8 cellular contexts compared by ENCODE assay signal in the genomic region with DNA sequence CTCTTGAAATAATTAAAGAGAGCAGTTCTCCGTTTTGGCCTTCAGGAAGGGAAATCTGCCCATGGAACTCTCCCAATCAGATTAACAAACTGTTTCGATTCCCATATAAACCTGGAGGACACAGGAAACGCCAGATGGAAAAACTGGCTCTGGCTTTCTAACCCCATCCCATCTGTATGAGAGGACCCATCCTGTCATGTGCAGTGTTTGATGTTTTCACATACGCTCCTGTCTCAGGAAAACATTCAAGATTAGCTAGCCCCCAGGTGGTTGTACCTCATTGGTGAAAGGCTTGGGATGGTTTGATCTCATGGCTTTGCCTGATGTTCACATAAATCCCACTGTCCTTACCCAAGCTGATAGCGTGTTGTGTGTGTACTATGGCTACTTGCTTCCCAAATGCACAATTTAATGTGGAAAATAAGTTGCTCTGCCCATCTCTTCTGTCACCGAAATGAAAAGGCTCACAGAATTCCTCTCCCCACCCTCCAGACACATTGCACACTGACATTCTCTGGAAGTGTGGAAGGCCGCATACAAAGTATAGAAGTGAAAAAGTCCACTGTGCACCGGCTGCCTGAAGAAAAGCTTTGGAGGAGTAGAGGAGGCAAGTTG. TPM values are rescaled to one million over a fixed set of nuclear protein-coding genes. Genes with fewer than 3 reads are reported as not detected.
DNase-seq lines count a peak whose midpoint lies in the region; ATAC-seq and TF ChIP-seq lines count a peak whose summit lies in the region.

No MANE protein-coding gene starts in this region.

- H3K4me2 ChIP-seq in Karpas-422 (ENCODE audit: low read depth, low read length, poor library complexity, severe bottlenecking), result no peak overlapping the region

- H3K9me2 ChIP-seq in Karpas-422 (replicated peaks; ENCODE audit: insufficient read depth, low read length), result no peaks in the 10 kb centered on the region

- H3K27ac ChIP-seq in Karpas-422 (ENCODE audit: low read length) (no peak overlapping the region), muscle layer of duodenum (ENCODE audit: low read length) (peak overlapping the region; percentile 96)

- H3K9me3 ChIP-seq in Karpas-422 (ENCODE audit: low read length) (no peaks in the 10 kb centered on the region), muscle layer of duodenum (ENCODE audit: control insufficient read depth in 1 of 2, low read length in 2 of 2) (no peaks in the 10 kb centered on the region)

- H3K4me3 ChIP-seq in Karpas-422 (ENCODE audit: low read length), result no peak overlapping the region
- no peak overlapping the region for H3K4me3 ChIP-seq in astrocyte of the spinal cord (ENCODE audit: low read depth, low read length)
- H3K4me3 ChIP-seq in muscle layer of duodenum (ENCODE audit: low read depth in 1 of 2, low read length in 2 of 2), result no peak overlapping the region

- no peak overlapping the region for H3K9ac ChIP-seq in Karpas-422 (ENCODE audit: low read length)

- no peak overlapping the region for H2AFZ ChIP-seq in Karpas-422 (ENCODE audit: low read length)

- peak; percentile 43 for DNase-seq in EH (ENCODE audit: low read depth)
- DNase-seq in Karpas-422, result peak; percentile 53
- DNase-seq in astrocyte of the spinal cord (ENCODE audit: low read depth, low spot score), result peak; percentile 5
- no peak for DNase-seq in NCI-H2029 treated with DMSO at 0.1 percent for 48 hours (lab: John Stamatoyannopoulos, UW)
- DNase-seq in stimulated activated CD4-positive, alpha-beta T cell treated with anti-CD3 and anti-CD28 coated beads, Interleukin-12 subunit alpha, Interleukin-12 subunit beta, amount 100 ng/mL, for 4 hours, result no peak
- DNase-seq in glomerular visceral epithelial cell (ENCODE audit: extremely low spot score), result no peak

- no peak for ATAC-seq in HG03457 (IDR thresholded peaks at IDR 0.05; ENCODE audit: unreplicated experiment)

- no peak for TF ChIP-seq CTCF in astrocyte of the spinal cord (IDR thresholded peaks at IDR 0.05; ENCODE audit: low read depth, low read length)

- in situ Hi-C loops in astrocyte of the spinal cord (cut with HindIII; ENCODE audit: low sequenced_read_pairs), result no loop called here

- peaks cover 16% of the 10 kb centered on the region for H3K4me1 ChIP-seq in Karpas-422 (ENCODE audit: low read length)
- H3K4me1 ChIP-seq in muscle layer of duodenum (ENCODE audit: control insufficient read depth in 1 of 2, insufficient read depth in 2 of 2, low read length in 2 of 2), result peaks cover 11 to 15% of the 10 kb centered on the region in 2 donors

- H3K36me3 ChIP-seq in Karpas-422 (ENCODE audit: insufficient read depth, low read length) (peaks cover 10% of the 10 kb centered on the region), muscle layer of duodenum (ENCODE audit: control insufficient read depth in 1 of 2, insufficient read depth in 2 of 2, low read length in 2 of 2) (peaks cover 13 to 36% of the 10 kb centered on the region in 2 donors)

- peaks cover 3% of the 10 kb centered on the region; the same call in 1 of the 2 replicates for H3K79me2 ChIP-seq in Karpas-422 (ENCODE audit: low read length)

- H3K27me3 ChIP-seq in Karpas-422 (ENCODE audit: low read length) (no peaks in the 10 kb centered on the region), muscle layer of duodenum (ENCODE audit: low read depth, low read length) (no peaks in the 10 kb centered on the region)

- peaks cover 9% of the 10 kb centered on the region; the same call in 1 of the 2 replicates for H4K20me1 ChIP-seq in Karpas-422 (ENCODE audit: insufficient read depth, low read depth, low read length)

RNA-seq across cellular contexts. Expression of a gene that starts 18.2 kb away (rescaled TPM):
- 1.9 and 10.9 TPM in 2 replicates for total RNA-seq in Karpas-422 (2014; rRNA removed; shearing (Covaris generic); ENCODE audit: low replicate concordance)

Comparison
In these comparisons a context has a peak if more than half of its experiments do, and no peak if none do; other contexts are left out.
1. DNase-seq: peak in EH (single experiment), Karpas-422 (single experiment) and astrocyte of the spinal cord (single experiment); none in NCI-H2029 treated with DMSO at 0.1 percent for 48 hours (single experiment), stimulated activated CD4-positive, alpha-beta T cell treated with anti-CD3 and anti-CD28 coated beads, Interleukin-12 subunit alpha, Interleukin-12 subunit beta, amount 100 ng/mL, for 4 hours (single experiment) and glomerular visceral epithelial cell (single experiment).